ENCODE assay signal across 18 cellular contexts in genomic region chr6:149683256-149683860, GRCh38. TPM values are rescaled to one million over a fixed set of nuclear protein-coding genes. Genes with fewer than 3 reads are reported as not detected.
DNase-seq lines count a peak whose midpoint lies in the region; ATAC-seq, FAIRE-seq and TF ChIP-seq lines count a peak whose summit lies in the region.
"Had no signal": no experiment of that assay in that cellular context is flagged by ENCODE, and none has a peak within 500 bp of the region (broad histone marks: within the 10 kb centered on the region; RNA-seq: fewer than 3 reads in every experiment).

No MANE protein-coding gene starts in this region.

- no peak overlapping the region for H3K27ac ChIP-seq in CD4-positive, alpha-beta T cell (ENCODE audit: low read depth, low read length)
- H3K27ac ChIP-seq in HCT116 (ENCODE audit: low read depth, low read length) (no peak overlapping the region), GM12878 (ENCODE audit: control insufficient read depth, insufficient read depth) (no peak overlapping the region)

- no peaks in the 10 kb centered on the region for H3K9me2 ChIP-seq in HCT116 (ENCODE audit: insufficient read depth)

- H2AFZ ChIP-seq in HCT116 (ENCODE audit: low read depth, low read length, poor library complexity, severe bottlenecking) (no peak overlapping the region), GM12878 (ENCODE audit: control insufficient read depth, low read depth, low read length) (no peak overlapping the region)

- H3K79me2 ChIP-seq in HCT116 (ENCODE audit: insufficient read depth, low read length) (peaks cover 59% of the 10 kb centered on the region), GM12878 (ENCODE audit: control insufficient read depth, insufficient read depth, low read length) (peaks cover 6% of the 10 kb centered on the region)

- no peaks in the 10 kb centered on the region for H3K27me3 Mint-ChIP-seq in CD4-positive, alpha-beta T cell
- H3K27me3 Mint-ChIP-seq in T-helper 2 cell treated with Interferon-gamma antibody and Interleukin-4, amounts not matched to agents 5 μg/mL and 100 μg/mL, for 36 hours (ENCODE audit: low read depth): no peaks in the 10 kb centered on the region
- H3K27me3 Mint-ChIP-seq: IgD-negative memory B cell had no signal

- H3K27me3 ChIP-seq in CD4-positive, alpha-beta T cell (ENCODE audit: control insufficient read depth, insufficient read depth, low read length): no peaks in the 10 kb centered on the region
- H3K27me3 ChIP-seq in HCT116 (ENCODE audit: insufficient read depth, low read length) (no peaks in the 10 kb centered on the region), GM12878 (replicated peaks in 1 of 2; ENCODE audit: control insufficient read depth in 2 of 2, insufficient read depth in 2 of 2, low read length in 1 of 2) (no peaks in the 10 kb centered on the region)

- CTCF ChIA-PET in CD4-positive, alpha-beta T cell (lab: Charles Lee): no interaction called here
- CTCF ChIA-PET in HCT116 (lab: Charles Lee): no interaction called here
- CTCF ChIA-PET in GM12878 (lab: Yijun Ruan, JAX): no interaction called here

- POLR2A ChIA-PET in CD4-positive, alpha-beta T cell (lab: Charles Lee): no interaction called here
- POLR2A ChIA-PET in HCT116 (lab: Charles Lee): no interaction called here
- POLR2A ChIA-PET in GM12878 (lab: Charles Lee): interaction anchor here (0.6 to 0.7 kb wide), 2 partner anchors 18 to 90 kb away, joined by 3 to 4 read pairs; no protein-coding TSS in a partner anchor

- BruUV-seq in HCT116 (replicated peaks; lab: Mats Ljungman, UMichigan) (TSS peak; percentile 25), GM12878 (replicated peaks; lab: Mats Ljungman, UMichigan) (TSS peak; percentile 48)

- H4K20me1 ChIP-seq in HCT116 (ENCODE audit: insufficient read depth) (peaks cover 18% of the 10 kb centered on the region), GM12878 (ENCODE audit: control insufficient read depth, insufficient read depth) (peaks cover 4% of the 10 kb centered on the region; the same call in 1 of the 2 replicates)

- H3K9ac ChIP-seq in HCT116 (ENCODE audit: low read length) (no peak overlapping the region), GM12878 (ENCODE audit: control insufficient read depth, insufficient read depth, low read length) (no peak overlapping the region)

- no peak overlapping the region for H3K4me3 ChIP-seq in HCT116 (replicated peaks in 1 of 2; ENCODE audit: low read depth in 1 of 2, low read length in 2 of 2)
- H3K4me3 ChIP-seq in GM12878: no peak overlapping the region
- H3K4me3 ChIP-seq: lung had no signal

- intact Hi-C loops in CD4-positive, alpha-beta T cell (cut with DNase I, micrococcal nuclease): no loop called here
- intact Hi-C loops in HCT116 (cut with micrococcal nuclease) (no loop called here), GM12878 (cut with micrococcal nuclease; ENCODE audit: unreplicated experiment) (no loop called here)

- WGBS in GM12878 (ENCODE audit: insufficient coverage, insufficient replicate concordance, low lambda C conversion rate, missing lambda C conversion rate): 97% methylated on average over 4 of the region's 4 CpGs

- H3K9me3 ChIP-seq in CD4-positive, alpha-beta T cell (ENCODE audit: control insufficient read depth, low read length): no peaks in the 10 kb centered on the region
- H3K9me3 ChIP-seq in HCT116 (ENCODE audit: control insufficient read depth in 1 of 2, insufficient read depth in 1 of 2, low read depth in 1 of 2, low read length in 2 of 2): no peaks in the 10 kb centered on the region
- no peaks in the 10 kb centered on the region; the same call in 2 of the 3 replicates for H3K9me3 ChIP-seq in GM12878 (replicated peaks; ENCODE audit: control insufficient read depth, insufficient read depth, low read length)

- in situ Hi-C loops in GM12878 (cut with MboI): no loop called here

- no peaks in the 10 kb centered on the region for H3K4me1 ChIP-seq in HCT116 (ENCODE audit: control insufficient read depth in 1 of 2, insufficient read depth in 2 of 2, low read length in 2 of 2)
- 0 out of 2 replicates have a peak, but pooled peaks cover 2% of the 10 kb centered on the region for H3K4me1 ChIP-seq in GM12878 (ENCODE audit: control insufficient read depth, insufficient read depth, low read length)

- peak overlapping the region; percentile 21 for H3K27ac Mint-ChIP-seq in CD4-positive, alpha-beta T cell
- no peak overlapping the region for H3K27ac Mint-ChIP-seq in T-helper 2 cell treated with Interferon-gamma antibody and Interleukin-4, amounts not matched to agents 5 μg/mL and 100 μg/mL, for 36 hours
- H3K27ac Mint-ChIP-seq: IgD-negative memory B cell had no signal

- no peak for ATAC-seq in CD4-positive, alpha-beta T cell (ENCODE audit: poor library complexity)
- ATAC-seq in HCT116: no peak
- no peak for ATAC-seq in GM12878
- ATAC-seq in HG03439 (IDR thresholded peaks at IDR 0.05; ENCODE audit: unreplicated experiment): no peak
- ATAC-seq: sciatic nerve, WTC11 had no signal

- H3K36me3 Mint-ChIP-seq in CD4-positive, alpha-beta T cell (ENCODE audit: low read depth): peaks cover 63% of the 10 kb centered on the region
- H3K36me3 Mint-ChIP-seq in T-helper 2 cell treated with Interferon-gamma antibody and Interleukin-4, amounts not matched to agents 5 μg/mL and 100 μg/mL, for 36 hours (ENCODE audit: low read depth): peaks cover 45% of the 10 kb centered on the region

- no peak for TF ChIP-seq CTCF in CD4-positive, alpha-beta T cell (IDR thresholded peaks at IDR 0.05)
- TF ChIP-seq CTCF in HCT116 (IDR thresholded peaks at IDR 0.05 in 2 of 3, conservative IDR thresholded peaks at IDR 0.05 in 1 of 3; ENCODE audit: borderline replicate concordance in 1 of 3, insufficient read depth in 1 of 3, low read depth in 2 of 3, low read length in 2 of 3) (no peak), GM12878 (IDR thresholded peaks at IDR 0.05 in 2 of 3, conservative IDR thresholded peaks at IDR 0.05 in 1 of 3; ENCODE audit: control insufficient read depth in 2 of 3, extremely low read depth in 1 of 3, insufficient read depth in 1 of 3, low read depth in 3 of 3, low read length in 3 of 3) (no peak)

- TF ChIP-seq POLR2A in HCT116 (IDR thresholded peaks at IDR 0.05; ENCODE audit: borderline replicate concordance, extremely low read depth, insufficient read depth, insufficient read length) (no peak), GM12878 (IDR thresholded peaks at IDR 0.05; ENCODE audit: low read depth, low read length) (no peak)

- H3K4me1 Mint-ChIP-seq in CD4-positive, alpha-beta T cell (ENCODE audit: low read depth): peaks cover 22% of the 10 kb centered on the region
- H3K4me1 Mint-ChIP-seq in T-helper 2 cell treated with Interferon-gamma antibody and Interleukin-4, amounts not matched to agents 5 μg/mL and 100 μg/mL, for 36 hours (ENCODE audit: low read depth): peaks cover 21% of the 10 kb centered on the region
- H3K4me1 Mint-ChIP-seq: neural crest cell had no signal

- TF ChIP-seq EP300 in GM12878 (IDR thresholded peaks at IDR 0.05; ENCODE audit: borderline replicate concordance in 1 of 2, control insufficient read depth in 1 of 2, low read depth in 2 of 2, low read length in 2 of 2): no peak

- TF ChIP-seq RAD21 in HCT116 (IDR thresholded peaks at IDR 0.05; ENCODE audit: low read depth): no peak
- no peak for TF ChIP-seq RAD21 in GM12878 (IDR thresholded peaks at IDR 0.05; ENCODE audit: insufficient read depth, low read depth, low read length)

- no peak for DNase-seq in CD4-positive, alpha-beta T cell
- DNase-seq in HCT116 (ENCODE audit: low read depth, low spot score) (no peak), GM12878 (ENCODE audit: low read depth, low spot score) (no peak), iris pigment epithelial cell (ENCODE audit: low read depth) (peak; percentile 26), NCI-H2196 treated with DMSO at 0.1 percent for 48 hours (lab: John Stamatoyannopoulos, UW; ENCODE audit: unreplicated experiment) (no peak), OCI-M2 (lab: John Stamatoyannopoulos, UW; ENCODE audit: unreplicated experiment) (no peak)
- no peak for DNase-seq in T-helper 2 cell treated with Interferon-gamma antibody and Interleukin-4, amounts not matched to agents 5 μg/mL and 100 μg/mL, for 36 hours (ENCODE audit: low spot score)
- DNase-seq: foreskin fibroblast, MV-4-11, NCI-H2107, NCI-H774, substantia nigra had no signal

- no peak overlapping the region for H3K4me2 ChIP-seq in HCT116 (ENCODE audit: low read length)
- H3K4me2 ChIP-seq in GM12878 (ENCODE audit: control insufficient read depth, insufficient read depth): no peak overlapping the region

- H3K9me3 Mint-ChIP-seq in CD4-positive, alpha-beta T cell: no peaks in the 10 kb centered on the region
- no peaks in the 10 kb centered on the region for H3K9me3 Mint-ChIP-seq in T-helper 2 cell treated with Interferon-gamma antibody and Interleukin-4, amounts not matched to agents 5 μg/mL and 100 μg/mL, for 36 hours
- H3K9me3 Mint-ChIP-seq: IgD-negative memory B cell, neural crest cell, WTC11 had no signal

- SMC1A ChIA-PET in GM12878 (lab: Charles Lee; ENCODE audit: uncharacterized antibody, unreplicated experiment): interaction anchor here (1.6 kb wide), 1 partner anchor 23 kb away, joined by 3 read pairs; no protein-coding TSS in a partner anchor

- H3K36me3 ChIP-seq in HCT116 (ENCODE audit: control insufficient read depth in 1 of 2, insufficient read depth in 2 of 2, low read length in 2 of 2) (peaks cover 19 to 26% of the 10 kb centered on the region in 2 experiments; a peak in 3 of 4 replicates), GM12878 (ENCODE audit: control insufficient read depth in 2 of 2, insufficient read depth in 2 of 2, low read length in 1 of 2) (peaks cover 12 to 13% of the 10 kb centered on the region in 2 experiments)

- no peak for FAIRE-seq in GM12878 (lab: Jason Lieb, UNC)

- RAD21 ChIA-PET in HCT116 (lab: Charles Lee; ENCODE audit: low non-redundant PET in 1 of 2, low total read pairs in 2 of 2, uncharacterized antibody in 2 of 2, unreplicated experiment in 2 of 2): no interaction called here
- RAD21 ChIA-PET in GM12878 (lab: Charles Lee; ENCODE audit: unreplicated experiment): no interaction called here

- H3K4me3 Mint-ChIP-seq in CD4-positive, alpha-beta T cell: no peak overlapping the region
- H3K4me3 Mint-ChIP-seq in T-helper 2 cell treated with Interferon-gamma antibody and Interleukin-4, amounts not matched to agents 5 μg/mL and 100 μg/mL, for 36 hours: no peak overlapping the region
- H3K4me3 Mint-ChIP-seq: neural crest cell, WTC11 had no signal

RNA-seq across cellular contexts. Expression of gene LATS1, which starts 34.5 kb away (rescaled TPM):
- total RNA-seq in CD4-positive, alpha-beta T cell: 10 to 100 TPM; 36.1 to 39.6 TPM
- total RNA-seq in HCT116 (2021; ENCODE audit: unreplicated experiment) (21.6 TPM), GM12878 (2014; rRNA removed) (10.7 and 11.0 TPM in 2 replicates), GM12878 (2014; rRNA removed; fragmentation: Illumina TruSeq; extraction: Trizol) (13.5 and 13.8 TPM in 2 replicates), GM12878 (2021) (15.5 and 15.6 TPM in 2 replicates)
- polyA plus RNA-seq in HCT116 (2012): 6.9 and 7.1 TPM in 2 replicates
- total RNA-seq in GM12878 (2013; cell fraction: nucleolus; rRNA removed): 54.5 and 56.4 TPM in 2 replicates
- 6.1 TPM for polyA plus RNA-seq in GM12878 (2011; ENCODE audit: low read depth)
- polyA plus RNA-seq in GM12878 (2011; rRNA removed) (9.7 and 10.1 TPM in 2 replicates), GM12878 (2014; fragmentation: Illumina TruSeq; extraction: Trizol) (11.8 and 13.4 TPM in 2 replicates), GM12878 (2014; fragmentation: Nextera tagmentation; extraction: Ambion mirVana) (1 to 10 TPM; 2.1 to 2.4 TPM), GM12878 (2014; rRNA removed) (5.4 and 7.3 TPM in 2 replicates), GM12878 (2016; fragmentation: Nextera tagmentation; extraction: Ambion mirVana) (10 to 100 TPM; 10.9 to 11.1 TPM)
- 7.9 and 10.1 TPM in 2 replicates for polyA plus RNA-seq in GM12878 (2011; cell fraction: cytosol; rRNA removed)
- 9.4 and 10.3 TPM in 2 replicates for polyA plus RNA-seq in GM12878 (2011; cell fraction: nucleus; rRNA removed)
- polyA plus RNA-seq in GM12878 (2012): 6.8 and 7.7 TPM in 2 replicates
- polyA minus RNA-seq in GM12878 (2011; rRNA and poly(A)+ RNA removed): 19.7 and 27.6 TPM in 2 replicates
- 7.9 and 10.6 TPM in 2 replicates for polyA minus RNA-seq in GM12878 (2011; cell fraction: cytosol; rRNA and poly(A)+ RNA removed)
- polyA minus RNA-seq in GM12878 (2011; cell fraction: nucleus; rRNA and poly(A)+ RNA removed): 15.0 and 20.8 TPM in 2 replicates

RNA-seq across cellular contexts. Expression of gene KATNA1, which starts 34.8 kb away (rescaled TPM):
- 10 to 100 TPM; 17.0 to 18.1 TPM for total RNA-seq in CD4-positive, alpha-beta T cell
- total RNA-seq in HCT116 (2021; ENCODE audit: unreplicated experiment): 20.6 TPM
- polyA plus RNA-seq in HCT116 (2012): 15.1 and 21.3 TPM in 2 replicates
- total RNA-seq in GM12878 (2013; cell fraction: nucleolus; rRNA removed): 22.4 and 23.7 TPM in 2 replicates
- total RNA-seq in GM12878 (2014; rRNA removed): 22.0 and 24.3 TPM in 2 replicates
- total RNA-seq in GM12878 (2014; rRNA removed; fragmentation: Illumina TruSeq; extraction: Trizol): 26.5 and 27.1 TPM in 2 replicates
- 17.7 and 18.4 TPM in 2 replicates for total RNA-seq in GM12878 (2021)
- 10.3 TPM for polyA plus RNA-seq in GM12878 (2011; ENCODE audit: low read depth)
- polyA plus RNA-seq in GM12878 (2011; rRNA removed): 27.5 and 37.3 TPM in 2 replicates
- 11.6 and 12.6 TPM in 2 replicates for polyA plus RNA-seq in GM12878 (2011; cell fraction: cytosol; rRNA removed)
- 13.0 and 14.4 TPM in 2 replicates for polyA plus RNA-seq in GM12878 (2011; cell fraction: nucleus; rRNA removed)
- 14.7 and 15.9 TPM in 2 replicates for polyA plus RNA-seq in GM12878 (2012)
- 29.2 and 41.3 TPM in 2 replicates for polyA plus RNA-seq in GM12878 (2014; fragmentation: Illumina TruSeq; extraction: Trizol)
- 10 to 100 TPM; 15.4 to 23.1 TPM for polyA plus RNA-seq in GM12878 (2014; fragmentation: Nextera tagmentation; extraction: Ambion mirVana)
- 19.2 and 21.0 TPM in 2 replicates for polyA plus RNA-seq in GM12878 (2014; rRNA removed)
- 10 to 100 TPM; 30.7 to 35.3 TPM for polyA plus RNA-seq in GM12878 (2016; fragmentation: Nextera tagmentation; extraction: Ambion mirVana)
- polyA minus RNA-seq in GM12878 (2011; rRNA and poly(A)+ RNA removed): 19.7 and 19.9 TPM in 2 replicates
- 8.7 and 10.8 TPM in 2 replicates for polyA minus RNA-seq in GM12878 (2011; cell fraction: cytosol; rRNA and poly(A)+ RNA removed)
- polyA minus RNA-seq in GM12878 (2011; cell fraction: nucleus; rRNA and poly(A)+ RNA removed): 8.1 and 11.4 TPM in 2 replicates
